ENCODE assay signal across 24 cellular contexts in genomic region chr1:32635508-32636277, GRCh38. TPM values are rescaled to one million over a fixed set of nuclear protein-coding genes. Genes with fewer than 3 reads are reported as not detected.
DNase-seq lines count a peak whose midpoint lies in the region; ATAC-seq, FAIRE-seq and TF ChIP-seq lines count a peak whose summit lies in the region.
"Had no signal": no experiment of that assay in that cellular context is flagged by ENCODE, and none has a peak within 500 bp of the region (broad histone marks: within the 10 kb centered on the region; RNA-seq: fewer than 3 reads in every experiment).

No MANE protein-coding gene starts in this region.

- H4K20me1 ChIP-seq in PC-9 (ENCODE audit: insufficient read depth) (no peaks in the 10 kb centered on the region), H1 (replicated peaks in 1 of 2; ENCODE audit: control insufficient read depth in 1 of 2, insufficient read depth in 2 of 2, low read length in 2 of 2) (no peaks in the 10 kb centered on the region)

- BruUV-seq in PC-9 (replicated peaks; lab: Mats Ljungman, UMichigan), result no TSS peak

- peak overlapping the region; percentile 78; the same call in 1 of the 2 replicates for H3K27ac ChIP-seq in PC-9
- H3K27ac ChIP-seq in H1 (ENCODE audit: low read depth, low read length), result no peak overlapping the region
- H3K27ac ChIP-seq in trophoblast cell (ENCODE audit: low read depth, low read length), result peak overlapping the region; percentile 76
- H3K27ac ChIP-seq: 22Rv1, GM23248, KMS-11, RWPE1 had no signal

- H3K23ac ChIP-seq in H1 (ENCODE audit: insufficient read length), result no peak overlapping the region
- no peak overlapping the region for H3K23ac ChIP-seq in trophoblast cell (ENCODE audit: low read length)

- peak overlapping the region; percentile 35; the same call in 1 of the 2 replicates for H2BK5ac ChIP-seq in H1 (ENCODE audit: low read depth, low read length)
- H2BK5ac ChIP-seq in trophoblast cell (ENCODE audit: low read depth, low read length, poor library complexity), result peak overlapping the region; percentile 40

- H3K4me3 ChIP-seq in PC-9, result no peak overlapping the region
- no peak overlapping the region for H3K4me3 ChIP-seq in H1 (ENCODE audit: extremely low read depth in 1 of 4, insufficient read depth in 2 of 4, low read depth in 3 of 4, low read length in 4 of 4)
- no peak overlapping the region for H3K4me3 ChIP-seq in trophoblast cell (ENCODE audit: low read depth, low read length)
- H3K4me3 ChIP-seq: GM23248, MG63 had no signal

- peaks cover 2% of the 10 kb centered on the region; the same call in 1 of the 2 replicates for H3K23me2 ChIP-seq in H1 (ENCODE audit: low read depth, low read length)

- H3K79me1 ChIP-seq in H1 (ENCODE audit: low read depth, low read length) (no peaks in the 10 kb centered on the region; the same call in 1 of the 2 replicates), trophoblast cell (ENCODE audit: low read length) (peaks cover 5% of the 10 kb centered on the region)

- no peak overlapping the region for H3K4me3 Mint-ChIP-seq in T-helper 1 cell treated with Interleukin-12 subunit alpha and Interleukin-12 subunit beta and Interleukin-4 antibody, amounts not matched to agents 30 μg/mL and 1 μg/mL, for 36 hours
- H3K4me3 Mint-ChIP-seq: B cell had no signal

- H3K79me2 ChIP-seq in PC-9 (ENCODE audit: low read depth) (peaks cover 27% of the 10 kb centered on the region), H1 (ENCODE audit: control insufficient read depth in 1 of 2, insufficient read depth in 2 of 2, low read length in 2 of 2) (peaks cover 0 to 35% of the 10 kb centered on the region in 2 experiments; a peak in 2 of 4 replicates), trophoblast cell (ENCODE audit: control insufficient read depth, insufficient read depth, low read length, poor library complexity) (peaks cover 2% of the 10 kb centered on the region)

- peaks cover 13% of the 10 kb centered on the region; the same call in 1 of the 2 replicates for H3K36me3 ChIP-seq in PC-9 (ENCODE audit: low read depth)
- H3K36me3 ChIP-seq in H1 (ENCODE audit: control insufficient read depth in 2 of 4, insufficient read depth in 4 of 4, low read length in 3 of 4), result peaks cover 0 to 27% (median 0%) of the 10 kb centered on the region in 4 experiments; a peak in 2 of 8 replicates
- peaks cover 4 to 15% of the 10 kb centered on the region in 2 experiments for H3K36me3 ChIP-seq in trophoblast cell (ENCODE audit: control insufficient read depth in 1 of 2, insufficient read depth in 2 of 2, low read length in 2 of 2)

- intact Hi-C loops in PC-9 (cut with micrococcal nuclease; ENCODE audit: unreplicated experiment), result no loop called here

- H3K9me3 Mint-ChIP-seq in T-helper 1 cell treated with Interleukin-12 subunit alpha and Interleukin-12 subunit beta and Interleukin-4 antibody, amounts not matched to agents 30 μg/mL and 1 μg/mL, for 36 hours, result no peaks in the 10 kb centered on the region

- ATAC-seq in HG02763 (IDR thresholded peaks at IDR 0.05; ENCODE audit: unreplicated experiment), result no peak
- no peak for ATAC-seq in GM21825 (IDR thresholded peaks at IDR 0.05; ENCODE audit: unreplicated experiment)
- ATAC-seq: PC-3 had no signal

- H3K4me1 Mint-ChIP-seq in T-helper 1 cell treated with Interleukin-12 subunit alpha and Interleukin-12 subunit beta and Interleukin-4 antibody, amounts not matched to agents 30 μg/mL and 1 μg/mL, for 36 hours (ENCODE audit: low read depth), result peaks cover 8% of the 10 kb centered on the region
- H3K4me1 Mint-ChIP-seq: B cell had no signal

- H3K4me2 ChIP-seq in PC-9, result no peak overlapping the region
- H3K4me2 ChIP-seq in H1 (ENCODE audit: insufficient read depth in 1 of 2, low read depth in 2 of 2, low read length in 2 of 2), result peak overlapping the region in 1 of 2 experiments; percentile 44; a peak in 1 of 4 replicates
- H3K4me2 ChIP-seq in trophoblast cell (ENCODE audit: low read length), result peak overlapping the region; percentile 53
- H3K4me2 ChIP-seq: KMS-11 had no signal

- H3K9ac ChIP-seq in H1 (replicated peaks in 1 of 4; ENCODE audit: extremely low read depth in 1 of 4, low read depth in 3 of 4, low read length in 3 of 4) (no peak overlapping the region), trophoblast cell (ENCODE audit: low read length) (no peak overlapping the region)
- H3K9ac ChIP-seq: GM23248, KMS-11 had no signal

- no peak overlapping the region for H2BK120ac ChIP-seq in H1 (replicated peaks; ENCODE audit: low read depth, low read length)
- peak overlapping the region; percentile 46 for H2BK120ac ChIP-seq in trophoblast cell (ENCODE audit: insufficient read depth, low read length, poor library complexity)

- TF ChIP-seq CTCF in PC-9 (conservative IDR thresholded peaks at IDR 0.05), result no peak
- TF ChIP-seq CTCF in H1 (IDR thresholded peaks at IDR 0.05; ENCODE audit: control extremely low read depth in 1 of 3, insufficient read depth in 1 of 3, low read depth in 1 of 3, low read length in 3 of 3), result no peak

- POLR2A ChIA-PET in PC-9 (lab: Charles Lee; ENCODE audit: unreplicated experiment) (no interaction called here), H1 (lab: Charles Lee; ENCODE audit: partially characterized antibody) (interaction anchor here (0.9 to 10.1 kb wide), 4 partner anchors 10 to 30 kb away, joined by 3 to 115 read pairs (median 6); partner anchors contain the start of genes RBBP4 and ZBTB8OS)

- H2BK12ac ChIP-seq in H1 (ENCODE audit: low read depth, low read length), result no peak overlapping the region
- H2BK12ac ChIP-seq in trophoblast cell (ENCODE audit: low read length), result peak overlapping the region; percentile 64

- no peak overlapping the region for H3K4ac ChIP-seq in H1 (replicated peaks; ENCODE audit: insufficient read length, low read depth, low read length)
- no peak overlapping the region for H3K4ac ChIP-seq in trophoblast cell (ENCODE audit: low read depth, low read length)

- H3K27me3 ChIP-seq in PC-9 (ENCODE audit: insufficient read depth, low read depth) (no peaks in the 10 kb centered on the region), H1 (replicated peaks in 1 of 4; ENCODE audit: control insufficient read depth in 3 of 4, extremely low read depth in 1 of 4, insufficient read depth in 3 of 4, low read length in 3 of 4) (no peaks in the 10 kb centered on the region), trophoblast cell (ENCODE audit: insufficient read depth, low read length) (no peaks in the 10 kb centered on the region)
- H3K27me3 ChIP-seq: MG63 had no signal

- H4K8ac ChIP-seq in H1 (ENCODE audit: extremely low read depth, insufficient read depth, low read length), result no peak overlapping the region
- H4K8ac ChIP-seq in trophoblast cell (ENCODE audit: low read depth, low read length), result peak overlapping the region; percentile 62

- no peak overlapping the region for H4K12ac ChIP-seq in trophoblast cell (ENCODE audit: low read depth, low read length)

- H3K27me3 Mint-ChIP-seq in T-helper 1 cell treated with Interleukin-12 subunit alpha and Interleukin-12 subunit beta and Interleukin-4 antibody, amounts not matched to agents 30 μg/mL and 1 μg/mL, for 36 hours (ENCODE audit: low read depth), result no peaks in the 10 kb centered on the region
- H3K27me3 Mint-ChIP-seq: B cell had no signal

- H3K36me3 Mint-ChIP-seq in T-helper 1 cell treated with Interleukin-12 subunit alpha and Interleukin-12 subunit beta and Interleukin-4 antibody, amounts not matched to agents 30 μg/mL and 1 μg/mL, for 36 hours (ENCODE audit: low read depth), result peaks cover 29% of the 10 kb centered on the region

- H4K91ac ChIP-seq in H1 (replicated peaks; ENCODE audit: insufficient read length, low read length), result no peak overlapping the region
- H4K91ac ChIP-seq in trophoblast cell (ENCODE audit: low read depth, low read length), result peak overlapping the region; percentile 66

- no peak overlapping the region for H2BK15ac ChIP-seq in H1 (ENCODE audit: low read length)

- FAIRE-seq in H1 (lab: Jason Lieb, UNC), result no peak

- no peak for TF ChIP-seq RAD21 in H1 (IDR thresholded peaks at IDR 0.05 in 1 of 2, conservative IDR thresholded peaks at IDR 0.05 in 1 of 2; ENCODE audit: low read depth in 2 of 2, low read length in 2 of 2)

- peak overlapping the region; percentile 72; the same call in 1 of the 2 replicates for H2BK20ac ChIP-seq in H1 (ENCODE audit: low read length)

- DNase-seq in T-helper 1 cell (no peak), PC-9 (no peak), H1 (ENCODE audit: low read depth in 1 of 2, low spot score in 2 of 2) (no peak), trophoblast cell (no peak), SIG-M5 treated with dmso at 0.1 percent for 504 hours (lab: John Stamatoyannopoulos, UW; ENCODE audit: unreplicated experiment) (no peak)
- DNase-seq: COR-L47, DMS 273 treated with DMSO at 0.1 percent for 48 hours, GDM1, GM23248, MG63, NCI-H1048, NCI-H1436, NCI-H1930, NCI-H345, NCI-H526, PC-3, SIG-M5 had no signal

- CTCF ChIA-PET in PC-9 (lab: Charles Lee), result interaction anchor here (0.6 kb wide), 1 partner anchor 214 kb away, joined by 7 read pairs; no protein-coding TSS in a partner anchor
- CTCF ChIA-PET in H1 (lab: Charles Lee; ENCODE audit: partially characterized antibody), result interaction anchor here (1.6 kb wide), 1 partner anchor 47 kb away, joined by 3 read pairs; no protein-coding TSS in a partner anchor

- no peak overlapping the region for H3K14ac ChIP-seq in H1 (ENCODE audit: insufficient read length)
- H3K14ac ChIP-seq in trophoblast cell (ENCODE audit: low read length), result peak overlapping the region; percentile 62

- WGBS in H1 (ENCODE audit: extremely low coverage in 1 of 2, insufficient coverage in 1 of 2, insufficient read length in 1 of 2, insufficient replicate concordance in 2 of 2, low coverage in 1 of 2, low lambda C conversion rate in 2 of 2, missing lambda C conversion rate in 1 of 2), 2 experiments, result 87% methylated on average over 8 of the region's 8 CpGs; no CpG with 5 or more reads in 1 of the 2 experiments
- no CpG with 5 or more reads among the region's 8 CpGs for WGBS in trophoblast cell (ENCODE audit: extremely low coverage, insufficient coverage, insufficient read length)

- H2AFZ ChIP-seq in PC-9 (no peak overlapping the region), H1 (ENCODE audit: low read length) (no peak overlapping the region), trophoblast cell (ENCODE audit: insufficient read depth, low read length, poor library complexity) (no peak overlapping the region)
- H2AFZ ChIP-seq: GM23248 had no signal

- H3K4me1 ChIP-seq in PC-9 (replicated peaks; ENCODE audit: insufficient read depth), result peaks cover 22% of the 10 kb centered on the region
- peaks cover 8 to 21% (median 17%) of the 10 kb centered on the region in 4 experiments for H3K4me1 ChIP-seq in H1 (replicated peaks in 1 of 4; ENCODE audit: control insufficient read depth in 3 of 4, insufficient read depth in 4 of 4, low read length in 3 of 4)
- peaks cover 8 to 21% of the 10 kb centered on the region in 2 experiments for H3K4me1 ChIP-seq in trophoblast cell (ENCODE audit: control insufficient read depth in 1 of 2, insufficient read depth in 2 of 2, low read length in 2 of 2)

- TF ChIP-seq EP300 in H1 (IDR thresholded peaks at IDR 0.05; ENCODE audit: borderline replicate concordance in 1 of 2, low read depth in 2 of 2, low read length in 2 of 2), result no peak

- peak overlapping the region; percentile 46 for H3K27ac Mint-ChIP-seq in T-helper 1 cell treated with Interleukin-12 subunit alpha and Interleukin-12 subunit beta and Interleukin-4 antibody, amounts not matched to agents 30 μg/mL and 1 μg/mL, for 36 hours
- H3K27ac Mint-ChIP-seq: B cell had no signal

- H3K9me3 ChIP-seq in PC-9 (ENCODE audit: insufficient read depth, low read depth), result no peaks in the 10 kb centered on the region
- no peaks in the 10 kb centered on the region for H3K9me3 ChIP-seq in H1 (ENCODE audit: insufficient read depth in 2 of 2, low read depth in 1 of 2, low read length in 1 of 2)
- H3K9me3 ChIP-seq in trophoblast cell (ENCODE audit: insufficient read depth, low read depth, low read length), result no peaks in the 10 kb centered on the region
- H3K9me3 ChIP-seq: MG63 had no signal

- H3K9me2 ChIP-seq in PC-9 (ENCODE audit: insufficient read depth), result no peaks in the 10 kb centered on the region

- H3K56ac ChIP-seq in H1 (replicated peaks; ENCODE audit: insufficient read length, low read depth, low read length), result no peak overlapping the region

- no peak for TF ChIP-seq POLR2A in H1 (IDR thresholded peaks at IDR 0.05; ENCODE audit: control extremely low read depth in 1 of 2, low read depth in 2 of 2, low read length in 2 of 2)

- peaks cover 21% of the 10 kb centered on the region for H3F3A ChIP-seq in PC-9 (ENCODE audit: insufficient read depth, low read depth)

- no peak overlapping the region for H4K5ac ChIP-seq in H1 (ENCODE audit: insufficient read length, low read depth, low read length)

- 0 out of 2 replicates have a peak overlapping the region, but pooled peaks have one; percentile 6 for H3K18ac ChIP-seq in H1 (ENCODE audit: extremely low read depth, low read length)
- peak overlapping the region; percentile 5 for H3K18ac ChIP-seq in trophoblast cell (ENCODE audit: low read length)

- H2AK5ac ChIP-seq in H1 (ENCODE audit: low read depth, low read length), result 0 out of 2 replicates have a peak overlapping the region, but pooled peaks have one; percentile 24
- peak overlapping the region; percentile 48 for H2AK5ac ChIP-seq in trophoblast cell (ENCODE audit: low read length)

RNA-seq across cellular contexts. Expression of gene ZBTB8OS, which starts 14.7 kb away (rescaled TPM):
- 36.0 and 42.7 TPM in 2 replicates for total RNA-seq in PC-9 (2021)
- total RNA-seq in H1 (2021; fragmentation: NEBNext Ultra II Directional; extraction: Animal tissue kit (Norgen Biotek cat#: 25700)), result 54.1 and 68.0 TPM in 2 replicates
- polyA plus RNA-seq in H1 (2011; rRNA removed), result 33.5 and 74.2 TPM in 2 replicates
- polyA plus RNA-seq in H1 (2011; cell fraction: cytosol; rRNA removed), result 86.7 TPM
- polyA plus RNA-seq in H1 (2011; cell fraction: nucleus; rRNA removed), result 14.5 TPM
- polyA plus RNA-seq in H1 (2012, experiment 1 of 2), result 74.2 to 105 TPM (median 79.3 TPM) in 4 replicates
- 71.6 TPM for polyA plus RNA-seq in H1 (2012, experiment 2 of 2)
- 80.0 TPM for polyA plus RNA-seq in H1 (2013, experiment 1 of 2)
- 82.3 TPM for polyA plus RNA-seq in H1 (2013, experiment 2 of 2)
- polyA minus RNA-seq in H1 (2011; rRNA and poly(A)+ RNA removed), result 18.8 and 20.6 TPM in 2 replicates
- 13.5 TPM for polyA minus RNA-seq in H1 (2011; cell fraction: cytosol; rRNA and poly(A)+ RNA removed)
- polyA minus RNA-seq in H1 (2011; cell fraction: nucleus; rRNA and poly(A)+ RNA removed), result 20.0 TPM
- polyA plus RNA-seq in trophoblast cell (2013), result 69.1 and 70.1 TPM in 2 replicates

RNA-seq across cellular contexts. Expression of gene RBBP4, which starts 15.3 kb away (rescaled TPM):
- 185 and 206 TPM in 2 replicates for total RNA-seq in PC-9 (2021)
- 397 and 402 TPM in 2 replicates for total RNA-seq in H1 (2021; fragmentation: NEBNext Ultra II Directional; extraction: Animal tissue kit (Norgen Biotek cat#: 25700))
- 93.1 and 147 TPM in 2 replicates for polyA plus RNA-seq in H1 (2011; rRNA removed)
- 147 TPM for polyA plus RNA-seq in H1 (2011; cell fraction: cytosol; rRNA removed)
- 97.4 TPM for polyA plus RNA-seq in H1 (2011; cell fraction: nucleus; rRNA removed)
- 262 to 316 TPM (median 294 TPM) in 4 replicates for polyA plus RNA-seq in H1 (2012, experiment 1 of 2)
- polyA plus RNA-seq in H1 (2012, experiment 2 of 2), result 36.2 TPM
- 165 TPM for polyA plus RNA-seq in H1 (2013, experiment 1 of 2)
- 156 TPM for polyA plus RNA-seq in H1 (2013, experiment 2 of 2)
- polyA minus RNA-seq in H1 (2011; rRNA and poly(A)+ RNA removed), result 297 and 391 TPM in 2 replicates
- polyA minus RNA-seq in H1 (2011; cell fraction: cytosol; rRNA and poly(A)+ RNA removed), result 150 TPM
- polyA minus RNA-seq in H1 (2011; cell fraction: nucleus; rRNA and poly(A)+ RNA removed), result 219 TPM
- 125 and 128 TPM in 2 replicates for polyA plus RNA-seq in trophoblast cell (2013)
